ENCODE assay signal across 12 cellular contexts in the genomic region with DNA sequence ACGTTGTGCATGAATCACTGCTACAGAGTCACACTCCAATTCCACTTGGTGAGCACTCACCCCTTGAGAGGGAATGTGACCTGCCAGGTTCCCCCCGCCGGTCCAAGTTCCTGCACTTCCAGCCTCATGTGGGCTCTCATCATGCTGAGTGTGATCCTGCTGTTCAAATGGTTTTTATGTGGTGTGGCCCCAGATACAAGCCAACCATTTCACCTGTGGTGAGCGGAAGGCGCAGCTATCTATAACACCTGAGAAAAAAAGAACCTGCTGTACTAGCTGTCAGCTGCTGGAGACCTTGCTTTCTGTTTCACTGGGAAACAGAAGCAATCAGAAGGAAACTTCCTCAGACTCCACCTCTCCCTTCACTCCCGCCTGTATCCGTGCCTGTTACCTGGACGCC.
DNase-seq lines count a peak whose midpoint lies in the region; ATAC-seq and TF ChIP-seq lines count a peak whose summit lies in the region.
"Had no signal": no experiment of that assay in that cellular context is flagged by ENCODE, and none has a peak within 500 bp of the region (broad histone marks: within the 10 kb centered on the region; RNA-seq: fewer than 3 reads in every experiment).

No MANE protein-coding gene starts in this region.

- no peak for TF ChIP-seq POLR2A in testis (IDR thresholded peaks at IDR 0.05)

- no peaks in the 10 kb centered on the region for H3K36me3 ChIP-seq in CD4-positive, CD25-positive, alpha-beta regulatory T cell (ENCODE audit: control insufficient read depth, insufficient read depth, low read length)
- H3K36me3 ChIP-seq in HUES6 (ENCODE audit: control insufficient read depth, insufficient read depth, low read length) (no peaks in the 10 kb centered on the region), mucosa of descending colon (ENCODE audit: low read depth) (no peaks in the 10 kb centered on the region), testis (ENCODE audit: low read depth, missing control alignments) (no peaks in the 10 kb centered on the region)
- H3K36me3 ChIP-seq: left ventricle myocardium inferior had no signal

- peaks cover 10% of the 10 kb centered on the region for H3K36me3 Mint-ChIP-seq in CD4-positive, CD25-positive, alpha-beta regulatory T cell

- H3K4me1 Mint-ChIP-seq in CD4-positive, CD25-positive, alpha-beta regulatory T cell = peaks cover 23 to 79% (median 45%) of the 10 kb centered on the region in 4 donors

- intact Hi-C loops in mucosa of descending colon (cut with DNase I, micrococcal nuclease) (no loop called here), testis (cut with DNase I; ENCODE audit: low total_unique reads) (no loop called here)

- H3K9me3 ChIP-seq in CD4-positive, CD25-positive, alpha-beta regulatory T cell (ENCODE audit: control insufficient read depth in 2 of 2, low read length in 2 of 2) = no peaks in the 10 kb centered on the region
- H3K9me3 ChIP-seq in HUES6 (ENCODE audit: control insufficient read depth, insufficient read depth, low read depth, low read length) (no peaks in the 10 kb centered on the region), mucosa of descending colon (no peaks in the 10 kb centered on the region), testis (no peaks in the 10 kb centered on the region)
- H3K9me3 ChIP-seq: left ventricle myocardium inferior had no signal

- ATAC-seq in CD4-positive, CD25-positive, alpha-beta regulatory T cell (ENCODE audit: low read depth in 2 of 2) = peak; percentile 66 to 69
- peak; percentile 92 for ATAC-seq in mucosa of descending colon
- no peak for ATAC-seq in HG03135 (IDR thresholded peaks at IDR 0.05; ENCODE audit: unreplicated experiment)
- ATAC-seq: right cardiac atrium had no signal

- H3K27ac Mint-ChIP-seq in CD4-positive, CD25-positive, alpha-beta regulatory T cell = peak overlapping the region; percentile 91 to 99 (median 92)

- peak overlapping the region; percentile 86 to 92 (median 88) for H3K4me3 Mint-ChIP-seq in CD4-positive, CD25-positive, alpha-beta regulatory T cell

- peak overlapping the region; percentile 62 for H3K27ac ChIP-seq in CD4-positive, CD25-positive, alpha-beta regulatory T cell (ENCODE audit: insufficient read depth, low read length, poor library complexity, severe bottlenecking)
- H3K27ac ChIP-seq in HUES6 (ENCODE audit: low read depth, low read length) = no peak overlapping the region
- no peak overlapping the region for H3K27ac ChIP-seq in testis
- H3K27ac ChIP-seq: left ventricle myocardium inferior had no signal

- peaks cover 0 to 4% (median 0%) of the 10 kb centered on the region in 7 donors for H3K9me3 Mint-ChIP-seq in CD4-positive, CD25-positive, alpha-beta regulatory T cell

- peak overlapping the region; percentile 43 for H3K9ac ChIP-seq in HUES6 (ENCODE audit: low read length)

- DNase-seq in CD4-positive, CD25-positive, alpha-beta regulatory T cell = peak in 2 of 3 donors; percentile 57 to 59
- peak; percentile 25 for DNase-seq in activated naive CD4-positive, alpha-beta T cell treated with anti-CD3 and anti-CD28 coated beads, Interleukin-2, amount 50 U/mL, for 16 hours
- DNase-seq in mucosa of descending colon (peak in 1 of 3 donors; percentile 36), CD1c-positive myeloid dendritic cell (ENCODE audit: extremely low spot score) (no peak), testis (no peak), NCI-H146 (lab: John Stamatoyannopoulos, UW) (no peak)
- DNase-seq: AML-193, left ventricle myocardium inferior, NCI-H1092 treated with DMSO at 0.1 percent for 48 hours, right cardiac atrium had no signal

- peak overlapping the region; percentile 64 for H3K4me3 ChIP-seq in CD4-positive, CD25-positive, alpha-beta regulatory T cell (ENCODE audit: low read depth, low read length)
- no peak overlapping the region for H3K4me3 ChIP-seq in HUES6 (ENCODE audit: low read depth, low read length)
- no peak overlapping the region for H3K4me3 ChIP-seq in mucosa of descending colon
- no peak overlapping the region for H3K4me3 ChIP-seq in testis
- H3K4me3 ChIP-seq: left ventricle myocardium inferior had no signal

- WGBS in testis, 2 donors = 74% methylated on average over 8 of the region's 8 CpGs

- no peaks in the 10 kb centered on the region for H3K27me3 Mint-ChIP-seq in CD4-positive, CD25-positive, alpha-beta regulatory T cell

- H3K27me3 ChIP-seq in CD4-positive, CD25-positive, alpha-beta regulatory T cell (ENCODE audit: control insufficient read depth, insufficient read depth, low read length) = no peaks in the 10 kb centered on the region
- no peaks in the 10 kb centered on the region for H3K27me3 ChIP-seq in HUES6 (ENCODE audit: control insufficient read depth, insufficient read depth, low read length)
- H3K27me3 ChIP-seq in testis = no peaks in the 10 kb centered on the region

- TF ChIP-seq CTCF in mucosa of descending colon (IDR thresholded peaks at IDR 0.05) (no peak), testis (IDR thresholded peaks at IDR 0.05) (no peak)

- H3K4me1 ChIP-seq in CD4-positive, CD25-positive, alpha-beta regulatory T cell (ENCODE audit: control insufficient read depth, insufficient read depth, low read length, poor library complexity, severe bottlenecking) = peaks cover 49% of the 10 kb centered on the region
- H3K4me1 ChIP-seq in HUES6 (ENCODE audit: control insufficient read depth, insufficient read depth, low read length) (peaks cover 11% of the 10 kb centered on the region), mucosa of descending colon (ENCODE audit: low read depth) (no peaks in the 10 kb centered on the region), testis (no peaks in the 10 kb centered on the region)
- H3K4me1 ChIP-seq: left ventricle myocardium inferior had no signal

Comparison
In these comparisons a context has a peak if more than half of its experiments do, and no peak if none do; other contexts are left out.
1. DNase-seq: peak in CD4-positive, CD25-positive, alpha-beta regulatory T cell (2 of 3) and activated naive CD4-positive, alpha-beta T cell treated with anti-CD3 and anti-CD28 coated beads, Interleukin-2, amount 50 U/mL, for 16 hours (single experiment); none in CD1c-positive myeloid dendritic cell (single experiment), testis (single experiment) and NCI-H146 (single experiment).